Comparison of ENCODE assay signal across 33 cellular contexts in the genomic region with DNA sequence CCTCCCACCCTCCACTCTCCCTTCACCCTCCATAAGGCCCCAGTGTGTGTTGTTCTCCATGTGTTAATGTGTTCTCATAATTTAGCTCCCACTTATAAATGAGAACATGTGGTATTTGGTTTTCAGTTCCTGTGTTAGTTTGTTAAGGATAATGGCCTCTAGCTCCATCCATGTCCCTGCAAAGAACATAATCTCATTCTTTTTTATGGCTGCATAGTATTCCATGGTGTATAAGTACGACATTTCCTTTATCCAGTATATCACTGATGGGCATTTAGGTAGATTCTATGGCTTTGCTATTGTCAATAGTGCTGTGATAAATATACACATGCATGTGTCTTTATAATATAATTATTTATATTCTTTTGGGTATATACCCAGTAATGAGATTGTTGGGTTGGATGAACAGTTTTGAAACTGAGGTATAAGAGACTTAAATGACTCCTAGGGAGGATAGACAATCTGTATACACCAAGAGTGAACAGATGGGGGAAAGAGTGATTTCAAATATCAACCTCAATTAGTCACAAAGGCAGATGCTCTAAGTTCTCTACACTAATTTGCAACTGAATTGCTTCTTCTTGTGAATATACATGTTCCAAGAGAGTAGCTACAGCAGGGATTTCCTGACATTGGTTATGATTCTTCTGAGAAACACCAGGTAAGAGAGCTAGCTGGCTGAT.
"Had no signal": no experiment of that assay in that cellular context is flagged by ENCODE, and none has a peak within 500 bp of the region (broad histone marks: within the 10 kb centered on the region; RNA-seq: fewer than 3 reads in every experiment).

No MANE protein-coding gene starts in this region.

- H3K4me1 ChIP-seq: adrenal gland had no signal

- H3K9me3 ChIP-seq: adrenal gland had no signal

- FAIRE-seq: bronchial epithelial cell, frontal cortex had no signal

- H3K4me3 ChIP-seq: adrenal gland, coronary artery, dorsolateral prefrontal cortex had no signal

- H3K9me3 Mint-ChIP-seq: activated B cell treated with CpG ODN at 0.5 μM for 24 hours; activated CD4-positive, alpha-beta memory T cell treated with anti-CD3 and anti-CD28 coated beads, Interleukin-2, amount 10 ng/mL, durations not matched to agents 7 days and 5 days; activated CD4-positive, alpha-beta T cell treated with anti-CD3 and anti-CD28 coated beads, Interleukin-2, amount 10 ng/mL, durations not matched to agents 7 days and 5 days; activated naive CD4-positive, alpha-beta T cell treated with anti-CD3 and anti-CD28 coated beads, Interleukin-2, amount 10 ng/mL, durations not matched to agents 7 days and 5 days; activated naive CD4-positive, alpha-beta T cell treated with anti-CD3 and anti-CD28 coated beads, Interleukin-2, amount 50 U/mL, for 72 hours; activated T-cell treated with anti-CD3 and anti-CD28 coated beads, Interleukin-2, amount 50 U/mL, for 4 hours; activated T-helper 1 cell treated with anti-CD3 and anti-CD28 coated beads, Interleukin-12 subunit alpha, Interleukin-12 subunit beta, Interleukin-2, Interleukin-4 antibody, amounts not matched to agents 30 ng/mL and 10 ng/mL and 1 ng/mL, durations not matched to agents 14 hours and 24 hours and 36 hours; brain; central memory CD8-positive, alpha-beta T cell; dendritic cell treated with granulocyte-macrophage colony-stimulating factor and Interleukin-4, amounts not matched to agents 40 ng/mL and 50 ng/mL, for 4 days; endodermal cell; T-cell; T-helper 1 cell treated with Interleukin-12 subunit alpha and Interleukin-12 subunit beta and Interleukin-4 antibody, amounts not matched to agents 30 μg/mL and 1 μg/mL, for 36 hours had no signal

- ATAC-seq: activated CD4-positive, CD25-positive, alpha-beta regulatory T cell treated with anti-CD3 and anti-CD28 coated beads, Interleukin-2, amount 50 U/mL, for 24 hours; activated T-cell treated with anti-CD3 and anti-CD28 coated beads, Interleukin-2, amount 50 U/mL, for 4 hours; esophagus mucosa; T-cell had no signal

- H3K27ac ChIP-seq: adrenal gland, coronary artery, dorsolateral prefrontal cortex, WERI-Rb-1 had no signal

- H3K27me3 Mint-ChIP-seq: activated B cell treated with CpG ODN at 0.5 μM for 24 hours; activated CD4-positive, alpha-beta memory T cell treated with anti-CD3 and anti-CD28 coated beads, Interleukin-2, amount 10 ng/mL, durations not matched to agents 7 days and 5 days; activated CD4-positive, alpha-beta T cell treated with anti-CD3 and anti-CD28 coated beads, Interleukin-2, amount 10 ng/mL, durations not matched to agents 7 days and 5 days; activated naive CD4-positive, alpha-beta T cell treated with anti-CD3 and anti-CD28 coated beads, Interleukin-2, amount 10 ng/mL, durations not matched to agents 7 days and 5 days; brain; central memory CD8-positive, alpha-beta T cell; dendritic cell treated with granulocyte-macrophage colony-stimulating factor and Interleukin-4, amounts not matched to agents 40 ng/mL and 50 ng/mL, for 4 days; T-cell had no signal

- H3K4me3 Mint-ChIP-seq: activated B cell treated with CpG ODN at 0.5 μM for 24 hours; activated CD4-positive, alpha-beta memory T cell treated with anti-CD3 and anti-CD28 coated beads, Interleukin-2, amount 10 ng/mL, durations not matched to agents 7 days and 5 days; activated CD4-positive, alpha-beta T cell treated with anti-CD3 and anti-CD28 coated beads, Interleukin-2, amount 10 ng/mL, durations not matched to agents 7 days and 5 days; activated naive CD4-positive, alpha-beta T cell treated with anti-CD3 and anti-CD28 coated beads, Interleukin-2, amount 10 ng/mL, durations not matched to agents 7 days and 5 days; activated T-cell treated with anti-CD3 and anti-CD28 coated beads, Interleukin-2, amount 50 U/mL, for 4 hours; activated T-helper 1 cell treated with anti-CD3 and anti-CD28 coated beads, Interleukin-12 subunit alpha, Interleukin-12 subunit beta, Interleukin-2, Interleukin-4 antibody, amounts not matched to agents 30 ng/mL and 10 ng/mL and 1 ng/mL, durations not matched to agents 14 hours and 24 hours and 36 hours; brain; central memory CD8-positive, alpha-beta T cell; dendritic cell treated with granulocyte-macrophage colony-stimulating factor and Interleukin-4, amounts not matched to agents 40 ng/mL and 50 ng/mL, for 4 days; endodermal cell; T-cell; T-helper 1 cell treated with Interleukin-12 subunit alpha and Interleukin-12 subunit beta and Interleukin-4 antibody, amounts not matched to agents 30 μg/mL and 1 μg/mL, for 36 hours had no signal

- H3K4me1 Mint-ChIP-seq: activated B cell treated with CpG ODN at 0.5 μM for 24 hours; activated naive CD4-positive, alpha-beta T cell treated with anti-CD3 and anti-CD28 coated beads, Interleukin-2, amount 10 ng/mL, durations not matched to agents 7 days and 5 days; brain; endodermal cell had no signal

- H3K27ac Mint-ChIP-seq: activated B cell treated with CpG ODN at 0.5 μM for 24 hours; activated CD4-positive, alpha-beta memory T cell treated with anti-CD3 and anti-CD28 coated beads, Interleukin-2, amount 10 ng/mL, durations not matched to agents 7 days and 5 days; activated CD4-positive, alpha-beta T cell treated with anti-CD3 and anti-CD28 coated beads, Interleukin-2, amount 10 ng/mL, durations not matched to agents 7 days and 5 days; activated naive CD4-positive, alpha-beta T cell treated with anti-CD3 and anti-CD28 coated beads, Interleukin-2, amount 10 ng/mL, durations not matched to agents 7 days and 5 days; activated naive CD4-positive, alpha-beta T cell treated with anti-CD3 and anti-CD28 coated beads, Interleukin-2, amount 50 U/mL, for 72 hours; activated T-helper 1 cell treated with anti-CD3 and anti-CD28 coated beads, Interleukin-12 subunit alpha, Interleukin-12 subunit beta, Interleukin-2, Interleukin-4 antibody, amounts not matched to agents 30 ng/mL and 10 ng/mL and 1 ng/mL, durations not matched to agents 14 hours and 24 hours and 36 hours; brain; dendritic cell treated with granulocyte-macrophage colony-stimulating factor and Interleukin-4, amounts not matched to agents 40 ng/mL and 50 ng/mL, for 4 days; endodermal cell; T-cell; T-helper 1 cell treated with Interleukin-12 subunit alpha and Interleukin-12 subunit beta and Interleukin-4 antibody, amounts not matched to agents 30 μg/mL and 1 μg/mL, for 36 hours had no signal

- DNase-seq: activated B cell treated with CpG ODN at 0.5 μM for 24 hours; activated CD4-positive, alpha-beta memory T cell treated with anti-CD3 and anti-CD28 coated beads, Interleukin-2, amount 10 ng/mL, durations not matched to agents 7 days and 5 days; activated CD4-positive, alpha-beta T cell treated with anti-CD3 and anti-CD28 coated beads for 4 hours; activated CD4-positive, alpha-beta T cell treated with anti-CD3 and anti-CD28 coated beads, Interleukin-2, amount 10 ng/mL, durations not matched to agents 7 days and 5 days; activated CD4-positive, alpha-beta T cell treated with anti-CD3 and anti-CD28 coated beads, Interleukin-2, amount 50 U/mL, for 4 hours; activated CD8-positive, alpha-beta memory T cell treated with anti-CD3 and anti-CD28 coated beads, Interleukin-2, amount 50 U/mL, for 48 hours; activated gamma-delta T cell; activated naive CD4-positive, alpha-beta T cell; activated naive CD4-positive, alpha-beta T cell treated with anti-CD3 and anti-CD28 coated beads, Interleukin-2, amount 10 ng/mL, durations not matched to agents 7 days and 5 days; activated T-cell treated with anti-CD3 and anti-CD28 coated beads for 4 hours; activated T-cell treated with anti-CD3 and anti-CD28 coated beads, Interleukin-2, amount 50 U/mL, for 4 hours; adrenal gland; amygdala; aorta; dorsolateral prefrontal cortex; effector memory CD4-positive, alpha-beta T cell; endodermal cell; foreskin fibroblast; head of caudate nucleus; T-cell; T-helper 9 cell; WERI-Rb-1 had no signal

- H3K27me3 ChIP-seq: adrenal gland, dorsolateral prefrontal cortex had no signal
